Comparison of ENCODE assay signal across 8 cellular contexts in the genomic region with DNA sequence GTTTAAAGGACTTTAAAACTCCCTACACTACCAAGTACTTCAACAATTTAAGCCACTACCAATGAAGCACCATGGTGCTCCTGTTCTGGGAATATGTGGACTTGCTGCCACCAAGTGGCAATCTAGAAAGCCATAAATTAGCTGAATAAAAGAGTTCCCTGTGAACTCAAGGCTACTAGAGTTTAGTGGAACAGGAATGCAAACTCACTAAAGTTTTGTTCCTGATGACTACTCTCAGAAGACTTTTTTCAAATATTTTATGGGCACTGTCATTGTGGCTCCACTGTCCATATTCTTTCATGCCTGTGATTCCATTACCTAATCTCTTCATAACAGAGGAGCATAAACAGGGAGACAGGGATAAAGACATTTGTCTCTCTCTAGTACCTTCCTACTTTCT.
DNase-seq lines count a peak whose midpoint lies in the region; ATAC-seq and TF ChIP-seq lines count a peak whose summit lies in the region.

No MANE protein-coding gene starts in this region.

- no peaks in the 10 kb centered on the region for H3K36me3 ChIP-seq in ACC112 (ENCODE audit: insufficient read depth, low read length)

- no peaks in the 10 kb centered on the region for H3K27me3 ChIP-seq in ACC112 (ENCODE audit: insufficient read depth, low read length)

- H3K4me3 ChIP-seq in ACC112 (ENCODE audit: low read depth, low read length) = no peak overlapping the region

- POLR2A ChIA-PET in GM10248 (lab: Yijun Ruan, JAX) = interaction anchor here (0.5 kb wide), 1 partner anchor 41 kb away, joined by 3 read pairs; no protein-coding TSS in a partner anchor

- ATAC-seq in esophagus mucosa = peak; percentile 71
- no peak for ATAC-seq in HG03108 (IDR thresholded peaks at IDR 0.05; ENCODE audit: unreplicated experiment)
- ATAC-seq in HG03045 (IDR thresholded peaks at IDR 0.05; ENCODE audit: unreplicated experiment) = no peak

- no peaks in the 10 kb centered on the region for H3K79me2 ChIP-seq in ACC112 (ENCODE audit: control insufficient read depth, insufficient read depth, low read length, unreplicated experiment)

- TF ChIP-seq CTCF in GM10248 (IDR thresholded peaks at IDR 0.05; ENCODE audit: control extremely low read depth, extremely low read depth, low read depth, missing control alignments) = peak; percentile 70

- peak overlapping the region; percentile 11 for H2AFZ ChIP-seq in ACC112 (ENCODE audit: low read length, unreplicated experiment)

- CTCF ChIA-PET in GM10248 (lab: Yijun Ruan, JAX) = interaction anchor here (0.8 to 8.8 kb wide), 8 partner anchors 10 to 452 kb away, joined by 3 to 74 read pairs (median 4); no protein-coding TSS in a partner anchor

- DNase-seq in GM10248 (ENCODE audit: extremely low spot score) = peak; percentile 19
- peak; percentile 60 for DNase-seq in NCI-H1694 (lab: John Stamatoyannopoulos, UW)
- DNase-seq in T1000 (lab: John Stamatoyannopoulos, UW) = peak; percentile 37
- DNase-seq in myocyte (ENCODE audit: low read depth) = peak; percentile 87

- H3K4me1 ChIP-seq in ACC112 (ENCODE audit: control insufficient read depth, insufficient read depth, low read length, unreplicated experiment) = peaks cover 30% of the 10 kb centered on the region

- H3K27ac ChIP-seq in ACC112 (ENCODE audit: low read depth, low read length) = peak overlapping the region; percentile 62

Comparison
In these comparisons a context has a peak if more than half of its experiments do, and no peak if none do; other contexts are left out.
1. DNase-seq: peak in every context shown above with its lines; median percentile 87 in myocyte; 60 in NCI-H1694; 37 in T1000; 19 in GM10248.